ENCODE assay signal across 16 cellular contexts in the genomic region with DNA sequence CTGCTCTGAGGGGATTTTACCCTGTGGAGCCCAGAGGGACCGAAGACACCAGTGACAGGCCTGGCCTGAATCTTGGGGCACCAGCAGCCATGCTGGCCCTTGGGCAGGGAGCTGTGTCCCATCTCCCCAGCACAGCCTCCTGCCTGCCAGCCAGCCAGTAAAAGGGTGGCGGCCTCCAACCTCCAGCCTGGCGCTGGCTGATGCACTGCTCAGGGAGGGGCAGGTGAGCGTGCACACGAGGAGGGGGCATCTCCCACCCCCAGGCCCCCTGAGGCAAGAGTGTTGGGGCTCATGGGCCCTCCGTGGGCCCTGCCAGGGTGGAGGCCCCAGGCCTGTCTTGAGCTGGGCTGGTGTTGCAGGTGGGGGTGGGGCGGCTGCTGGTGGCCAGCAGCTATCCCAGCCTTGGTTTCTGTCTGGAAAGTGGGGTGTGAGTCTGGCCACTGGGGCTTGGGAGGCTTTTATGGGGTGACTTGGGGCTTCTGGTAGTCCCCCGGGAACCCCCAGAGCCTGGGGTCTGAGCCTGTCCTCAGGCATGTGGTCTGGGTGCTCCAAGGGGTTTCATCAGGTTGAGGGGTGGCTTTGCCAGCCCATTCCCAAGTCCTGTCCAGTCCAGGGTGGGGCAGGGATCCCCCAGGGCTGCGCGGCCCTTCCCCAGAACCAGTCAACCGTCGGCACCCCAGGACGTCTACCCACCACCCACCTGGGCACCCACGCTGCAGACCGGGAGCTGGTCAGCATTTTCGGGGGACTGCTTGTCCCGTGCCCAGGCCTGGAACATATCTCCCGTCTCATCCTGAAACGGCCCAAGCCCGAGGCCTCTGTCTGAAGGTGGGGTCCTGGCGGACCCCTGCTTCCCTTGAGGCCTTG. TPM values are rescaled to one million over a fixed set of nuclear protein-coding genes. Genes with fewer than 3 reads are reported as not detected.
DNase-seq lines count a peak whose midpoint lies in the region; ATAC-seq and TF ChIP-seq lines count a peak whose summit lies in the region.
"Had no signal": no experiment of that assay in that cellular context is flagged by ENCODE, and none has a peak within 500 bp of the region (broad histone marks: within the 10 kb centered on the region; RNA-seq: fewer than 3 reads in every experiment).

No MANE protein-coding gene starts in this region.

- no peaks in the 10 kb centered on the region for H3K27me3 ChIP-seq in gastroesophageal sphincter
- H3K27me3 ChIP-seq in smooth muscle cell (ENCODE audit: low read depth), result no peaks in the 10 kb centered on the region

- H3K27me3 Mint-ChIP-seq in activated naive CD4-positive, alpha-beta T cell treated with anti-CD3 and anti-CD28 coated beads, Interleukin-2, amount 10 ng/mL, durations not matched to agents 7 days and 5 days, result no peaks in the 10 kb centered on the region
- H3K27me3 Mint-ChIP-seq: activated naive CD8-positive, alpha-beta T cell treated with anti-CD3 and anti-CD28 coated beads, Interleukin-2, amount 10 ng/mL, durations not matched to agents 7 days and 5 days; CD4-positive, alpha-beta memory T cell; T-cell had no signal

- H3K9me3 Mint-ChIP-seq in activated naive CD4-positive, alpha-beta T cell treated with anti-CD3 and anti-CD28 coated beads, Interleukin-2, amount 50 U/mL, for 72 hours, result no peaks in the 10 kb centered on the region
- H3K9me3 Mint-ChIP-seq in activated naive CD4-positive, alpha-beta T cell treated with anti-CD3 and anti-CD28 coated beads, Interleukin-2, amount 10 ng/mL, durations not matched to agents 7 days and 5 days, result no peaks in the 10 kb centered on the region
- H3K9me3 Mint-ChIP-seq: activated naive CD8-positive, alpha-beta T cell treated with anti-CD3 and anti-CD28 coated beads, Interleukin-2, amount 10 ng/mL, durations not matched to agents 7 days and 5 days; CD4-positive, alpha-beta memory T cell; H9; stimulated activated memory B cell treated with anti-CD40 and anti-IgM and Interleukin-4, amounts not matched to agents 10 μg/mL and 1 μg/mL and 100 μg/mL, for 72 hours; T-cell had no signal

- no peak for TF ChIP-seq EP300 in gastroesophageal sphincter (IDR thresholded peaks at IDR 0.05)

- no peak for TF ChIP-seq CTCF in RWPE1 (conservative IDR thresholded peaks at IDR 0.05; ENCODE audit: low read depth)
- TF ChIP-seq CTCF in gastroesophageal sphincter (IDR thresholded peaks at IDR 0.05), result no peak
- no peak for TF ChIP-seq CTCF in smooth muscle cell (IDR thresholded peaks at IDR 0.05; ENCODE audit: borderline replicate concordance, insufficient read depth, poor library complexity, severe bottlenecking)

- no peaks in the 10 kb centered on the region for H3K79me2 ChIP-seq in smooth muscle cell (ENCODE audit: low read depth)

- WGBS in gastroesophageal sphincter (ENCODE audit: low coverage in 1 of 2), 2 donors, result 57 to 80% methylated on average over 1 of the region's 21 CpGs
- WGBS in smooth muscle cell (ENCODE audit: low lambda C conversion rate), result 89% methylated on average over 21 of the region's 21 CpGs

- H3F3A ChIP-seq in smooth muscle cell (ENCODE audit: low read depth), result no peaks in the 10 kb centered on the region

- H3K27ac ChIP-seq in RWPE1 (peak overlapping the region; percentile 74), gastroesophageal sphincter (peak overlapping the region in 3 of 4 donors; percentile 58 to 74 (median 65)), smooth muscle cell (ENCODE audit: low read depth) (no peak overlapping the region)
- H3K27ac ChIP-seq: prostate gland had no signal

- H2AFZ ChIP-seq in smooth muscle cell (ENCODE audit: low read depth), result no peak overlapping the region

- POLR2A ChIA-PET in RWPE1 (lab: Yijun Ruan, JAX; ENCODE audit: low non-redundant PET), result interaction anchor here (1.6 kb wide), 1 partner anchor 17 kb away, joined by 7 read pairs; a partner anchor contains a TSS

- CTCF ChIA-PET in activated naive CD4-positive, alpha-beta T cell treated with anti-CD3 and anti-CD28 coated beads, Interleukin-2, amount 10 ng/mL, durations not matched to agents 7 days and 5 days (lab: Charles Lee), result no interaction called here
- CTCF ChIA-PET in RWPE1 (lab: Yijun Ruan, JAX), result interaction anchor here (0.7 kb wide), 1 partner anchor 85 kb away, joined by 3 read pairs; no protein-coding TSS in a partner anchor

- no peak overlapping the region for H3K4me3 Mint-ChIP-seq in activated naive CD4-positive, alpha-beta T cell treated with anti-CD3 and anti-CD28 coated beads, Interleukin-2, amount 10 ng/mL, durations not matched to agents 7 days and 5 days
- H3K4me3 Mint-ChIP-seq: activated CD8-positive, alpha-beta T cell treated with anti-CD3 and anti-CD28 coated beads, Interleukin-2, amount 10 ng/mL, durations not matched to agents 7 days and 5 days; activated naive CD8-positive, alpha-beta T cell treated with anti-CD3 and anti-CD28 coated beads, Interleukin-2, amount 10 ng/mL, durations not matched to agents 7 days and 5 days; CD4-positive, alpha-beta memory T cell; stimulated activated memory B cell treated with anti-CD40 and anti-IgM and Interleukin-4, amounts not matched to agents 10 μg/mL and 1 μg/mL and 100 μg/mL, for 72 hours; T-cell had no signal

- H3K4me3 ChIP-seq in gastroesophageal sphincter (peak overlapping the region in 1 of 2 donors; percentile 29), smooth muscle cell (no peak overlapping the region)
- H3K4me3 ChIP-seq: prostate gland had no signal

- H3K27ac Mint-ChIP-seq in activated naive CD4-positive, alpha-beta T cell treated with anti-CD3 and anti-CD28 coated beads, Interleukin-2, amount 50 U/mL, for 72 hours, result peak overlapping the region; percentile 57 to 90
- no peak overlapping the region for H3K27ac Mint-ChIP-seq in activated naive CD4-positive, alpha-beta T cell treated with anti-CD3 and anti-CD28 coated beads, Interleukin-2, amount 10 ng/mL, durations not matched to agents 7 days and 5 days
- H3K27ac Mint-ChIP-seq: activated CD8-positive, alpha-beta T cell treated with anti-CD3 and anti-CD28 coated beads, Interleukin-2, amount 10 ng/mL, durations not matched to agents 7 days and 5 days; activated naive CD8-positive, alpha-beta T cell treated with anti-CD3 and anti-CD28 coated beads, Interleukin-2, amount 10 ng/mL, durations not matched to agents 7 days and 5 days; H9; stimulated activated memory B cell treated with anti-CD40 and anti-IgM and Interleukin-4, amounts not matched to agents 10 μg/mL and 1 μg/mL and 100 μg/mL, for 72 hours; T-cell had no signal

- peak overlapping the region; percentile 67 for H3K4me2 ChIP-seq in smooth muscle cell

- no peaks in the 10 kb centered on the region for H3K36me3 Mint-ChIP-seq in activated naive CD4-positive, alpha-beta T cell treated with anti-CD3 and anti-CD28 coated beads, Interleukin-2, amount 50 U/mL, for 72 hours
- no peaks in the 10 kb centered on the region for H3K36me3 Mint-ChIP-seq in activated naive CD4-positive, alpha-beta T cell treated with anti-CD3 and anti-CD28 coated beads, Interleukin-2, amount 10 ng/mL, durations not matched to agents 7 days and 5 days
- H3K36me3 Mint-ChIP-seq: CD4-positive, alpha-beta memory T cell; stimulated activated memory B cell treated with anti-CD40 and anti-IgM and Interleukin-4, amounts not matched to agents 10 μg/mL and 1 μg/mL and 100 μg/mL, for 72 hours; T-cell had no signal

- no peak for TF ChIP-seq POLR2A in gastroesophageal sphincter (IDR thresholded peaks at IDR 0.05)

- no peak for DNase-seq in activated naive CD4-positive, alpha-beta T cell treated with anti-CD3 and anti-CD28 coated beads, Interleukin-2, amount 50 U/mL, for 72 hours (ENCODE audit: low spot score in 2 of 2)
- DNase-seq in activated naive CD4-positive, alpha-beta T cell treated with anti-CD3 and anti-CD28 coated beads, Interleukin-2, amount 10 ng/mL, durations not matched to agents 7 days and 5 days, result no peak
- DNase-seq in RWPE1 (ENCODE audit: low spot score) (no peak), smooth muscle cell (lab: John Stamatoyannopoulos, UW; ENCODE audit: unreplicated experiment) (no peak), NCI-H146 treated with DMSO at 0.1 percent for 48 hours (lab: John Stamatoyannopoulos, UW; ENCODE audit: unreplicated experiment) (no peak), NCI-H187 treated with DMSO at 0.1 percent for 48 hours (lab: John Stamatoyannopoulos, UW) (no peak), NCI-H69 (lab: John Stamatoyannopoulos, UW) (no peak)
- DNase-seq: activated CD8-positive, alpha-beta T cell treated with anti-CD3 and anti-CD28 coated beads, Interleukin-2, amount 10 ng/mL, durations not matched to agents 7 days and 5 days; activated naive CD8-positive, alpha-beta T cell treated with anti-CD3 and anti-CD28 coated beads, Interleukin-2, amount 10 ng/mL, durations not matched to agents 7 days and 5 days; CD4-positive, alpha-beta memory T cell; effector CD4-positive, alpha-beta T cell; H9; T-cell had no signal

- H3K36me3 ChIP-seq in gastroesophageal sphincter (peaks cover 0 to 48% of the 10 kb centered on the region in 2 donors), smooth muscle cell (ENCODE audit: low read depth) (no peaks in the 10 kb centered on the region)
- H3K36me3 ChIP-seq: prostate gland had no signal

- no peaks in the 10 kb centered on the region for H3K9me3 ChIP-seq in gastroesophageal sphincter
- H3K9me3 ChIP-seq in smooth muscle cell (replicated peaks; ENCODE audit: low read depth), result no peaks in the 10 kb centered on the region
- H3K9me3 ChIP-seq: prostate gland had no signal

- no peaks in the 10 kb centered on the region for H3K4me1 Mint-ChIP-seq in activated naive CD4-positive, alpha-beta T cell treated with anti-CD3 and anti-CD28 coated beads, Interleukin-2, amount 10 ng/mL, durations not matched to agents 7 days and 5 days
- H3K4me1 Mint-ChIP-seq: activated naive CD8-positive, alpha-beta T cell treated with anti-CD3 and anti-CD28 coated beads, Interleukin-2, amount 10 ng/mL, durations not matched to agents 7 days and 5 days had no signal

- no peak overlapping the region for H3K9ac ChIP-seq in smooth muscle cell (ENCODE audit: low read depth)

- no peak for ATAC-seq in activated naive CD4-positive, alpha-beta T cell treated with anti-CD3 and anti-CD28 coated beads, Interleukin-2, amount 50 U/mL, for 72 hours
- ATAC-seq in gastroesophageal sphincter, result no peak
- ATAC-seq: activated CD8-positive, alpha-beta T cell treated with anti-CD3 and anti-CD28 coated beads, Interleukin-2, amount 10 ng/mL, durations not matched to agents 7 days and 5 days; stimulated activated memory B cell treated with anti-CD40 and anti-IgM and Interleukin-4, amounts not matched to agents 10 μg/mL and 1 μg/mL and 100 μg/mL, for 72 hours; T-cell had no signal

- peaks cover 68% of the 10 kb centered on the region for H4K20me1 ChIP-seq in smooth muscle cell (ENCODE audit: low read depth)

- peaks cover 0 to 64% (median 16%) of the 10 kb centered on the region in 3 donors for H3K4me1 ChIP-seq in gastroesophageal sphincter
- peaks cover 16% of the 10 kb centered on the region for H3K4me1 ChIP-seq in smooth muscle cell (ENCODE audit: low read depth)
- H3K4me1 ChIP-seq: prostate gland had no signal

RNA-seq across cellular contexts. Expression of a gene that starts 17.8 kb away (rescaled TPM):
- total RNA-seq in activated naive CD4-positive, alpha-beta T cell treated with anti-CD3 and anti-CD28 coated beads, Interleukin-2, amount 50 U/mL, for 72 hours, result 10 to 100 TPM; 12.6 to 18.9 TPM
- total RNA-seq in gastroesophageal sphincter (100 to 1,000 TPM in 3 of 4 donors, 10 to 100 TPM in 1; 66.5 to 115 (median 112) TPM), smooth muscle cell (50.2 and 68.2 TPM in 2 replicates)
- polyA plus RNA-seq in smooth muscle cell, result 153 and 179 TPM in 2 replicates

RNA-seq across cellular contexts. Expression of a gene that starts 18.1 kb away (rescaled TPM):
- total RNA-seq in activated naive CD4-positive, alpha-beta T cell treated with anti-CD3 and anti-CD28 coated beads, Interleukin-2, amount 50 U/mL, for 72 hours, result 10 to 100 TPM; 50.4 to 95.1 TPM
- total RNA-seq in gastroesophageal sphincter, result 10 to 100 TPM; 65.5 to 86.0 (median 71.8) TPM
- total RNA-seq in smooth muscle cell, result 38.0 and 51.4 TPM in 2 replicates
- 380 and 446 TPM in 2 replicates for polyA plus RNA-seq in smooth muscle cell

RNA-seq across cellular contexts. Expression of a gene that starts 27.7 kb away (rescaled TPM):
- total RNA-seq in activated naive CD4-positive, alpha-beta T cell treated with anti-CD3 and anti-CD28 coated beads, Interleukin-2, amount 50 U/mL, for 72 hours, result 10 to 100 TPM; 42.8 to 46.0 TPM
- total RNA-seq in gastroesophageal sphincter (100 to 1,000 TPM; 277 to 794 (median 465) TPM), smooth muscle cell (214 and 256 TPM in 2 replicates)
- 391 and 469 TPM in 2 replicates for polyA plus RNA-seq in smooth muscle cell

RNA-seq across cellular contexts. Expression of a gene that starts 32.8 kb away (rescaled TPM):
- total RNA-seq in activated naive CD4-positive, alpha-beta T cell treated with anti-CD3 and anti-CD28 coated beads, Interleukin-2, amount 50 U/mL, for 72 hours, result 1 to 10 TPM in 1 of 2 donors, under 1 TPM in 1; 0.66 to 1.9 TPM
- 10 to 100 TPM in 1 of 4 donors, 1 to 10 TPM in 3; 4.1 to 10.3 (median 6.4) TPM for total RNA-seq in gastroesophageal sphincter
- 0.36 and 2.5 TPM in 2 replicates for total RNA-seq in smooth muscle cell
- 0.10 and 10.5 TPM in 2 replicates for polyA plus RNA-seq in smooth muscle cell
- polyA plus RNA-seq: CD4-positive, alpha-beta memory T cell had no signal

RNA-seq across cellular contexts. Expression of a gene that starts 41.8 kb away (rescaled TPM):
- total RNA-seq in activated naive CD4-positive, alpha-beta T cell treated with anti-CD3 and anti-CD28 coated beads, Interleukin-2, amount 50 U/mL, for 72 hours, result 10 to 100 TPM; 24.5 to 49.1 TPM
- total RNA-seq in gastroesophageal sphincter (10 to 100 TPM; 39.7 to 79.4 (median 58.9) TPM), smooth muscle cell (12.4 and 14.8 TPM in 2 replicates)
- polyA plus RNA-seq in smooth muscle cell, result 26.4 and 33.8 TPM in 2 replicates
